23 cellular contexts compared by ENCODE assay signal in genomic region chr2:36369711-36370110, GRCh38. TPM values are rescaled to one million over a fixed set of nuclear protein-coding genes. Genes with fewer than 3 reads are reported as not detected.
DNase-seq lines count a peak whose midpoint lies in the region; ATAC-seq, FAIRE-seq and TF ChIP-seq lines count a peak whose summit lies in the region.
"Had no signal": no experiment of that assay in that cellular context is flagged by ENCODE, and none has a peak within 500 bp of the region (broad histone marks: within the 10 kb centered on the region; RNA-seq: fewer than 3 reads in every experiment).

No MANE protein-coding gene starts in this region.

- peak overlapping the region; percentile 57 for H3K27ac ChIP-seq in HepG2 (ENCODE audit: extremely low read length, insufficient read depth, low read length)
- no peak overlapping the region for H3K27ac ChIP-seq in right lobe of liver
- no peak overlapping the region for H3K27ac ChIP-seq in neuronal stem cell (replicated peaks; ENCODE audit: low read length)

- no peak overlapping the region for H2BK15ac ChIP-seq in neuronal stem cell (ENCODE audit: low read length)

- FAIRE-seq in HepG2 (lab: Jason Lieb, UNC): no peak
- FAIRE-seq: A204.1, GM12878 had no signal

- H3K4me3 ChIP-seq in HepG2 (replicated peaks in 1 of 3; ENCODE audit: insufficient read depth in 1 of 3, low read depth in 2 of 3, low read length in 3 of 3) (no peak overlapping the region), right lobe of liver (no peak overlapping the region), neuronal stem cell (ENCODE audit: low read length in 2 of 2) (no peak overlapping the region)
- H3K4me3 ChIP-seq: GM12878, smooth muscle cell had no signal

- POLR2A ChIA-PET in HepG2 (lab: Yijun Ruan, JAX): no interaction called here

- 64% methylated on average over 4 of the region's 4 CpGs for WGBS in HepG2 (ENCODE audit: low lambda C conversion rate)
- 58% methylated on average over 4 of the region's 4 CpGs for WGBS in right lobe of liver (ENCODE audit: insufficient coverage, low coverage, low lambda C conversion rate, missing lambda C conversion rate)
- no CpG with 5 or more reads among the region's 4 CpGs for WGBS in neuronal stem cell (ENCODE audit: extremely low coverage in 2 of 2, insufficient read length in 2 of 2, insufficient replicate concordance in 1 of 2), 2 donors

- no peak overlapping the region for H3K14ac ChIP-seq in neuronal stem cell (ENCODE audit: low read length)

- no peak overlapping the region for H2BK120ac ChIP-seq in neuronal stem cell (ENCODE audit: low read depth, low read length)

- DNase-seq in HepG2 (ENCODE audit: low spot score): no peak
- no peak for DNase-seq in right lobe of liver
- peak; percentile 72 for DNase-seq in dermis blood vessel endothelial cell
- DNase-seq in neuronal stem cell (ENCODE audit: low spot score): no peak
- DNase-seq in posterior cingulate gyrus: no peak
- DNase-seq in NCI-H2029 treated with DMSO at 0.1 percent for 48 hours (lab: John Stamatoyannopoulos, UW): no peak
- no peak for DNase-seq in GM10266 (ENCODE audit: extremely low spot score)
- DNase-seq: activated CD4-positive, alpha-beta memory T cell treated with anti-CD3 and anti-CD28 coated beads for 36 hours; activated naive CD4-positive, alpha-beta T cell treated with anti-CD3 and anti-CD28 coated beads, Interleukin-2, amount 10 ng/mL, durations not matched to agents 7 days and 5 days; activated T-cell treated with anti-CD3 and anti-CD28 coated beads, Interleukin-2, amount 50 U/mL, for 1 hour; C1 segment of cervical spinal cord; DMS 273 treated with DMSO at 0.1 percent for 48 hours; GDM1; left ventricle myocardium superior; MM.1S; NCI-H1694; NCI-H345; stimulated activated CD8-positive, alpha-beta memory T cell treated with anti-CD3 and anti-CD28 coated beads, Interleukin-4, amount 100 ng/mL, for 48 hours; T-helper 1 cell had no signal

- H3K27me3 ChIP-seq in HepG2 (ENCODE audit: control insufficient read depth in 1 of 2, insufficient read depth in 2 of 2, low read length in 2 of 2) (no peaks in the 10 kb centered on the region), right lobe of liver (no peaks in the 10 kb centered on the region), neuronal stem cell (ENCODE audit: control insufficient read depth in 3 of 3, insufficient read depth in 3 of 3, low read depth in 1 of 3, low read length in 3 of 3) (no peaks in the 10 kb centered on the region)

- H3K4ac ChIP-seq in neuronal stem cell (ENCODE audit: low read length): no peak overlapping the region

- no peak overlapping the region for H2AK5ac ChIP-seq in neuronal stem cell (ENCODE audit: low read depth, low read length)

- no peak overlapping the region for H4K8ac ChIP-seq in neuronal stem cell (ENCODE audit: low read depth, low read length)

- CTCF ChIA-PET in HepG2 (lab: Yijun Ruan, JAX; ENCODE audit: low intra/inter-chr PET ratio, low total read pairs): no interaction called here

- H3K4me2 ChIP-seq in HepG2 (ENCODE audit: low read depth, low read length): no peak overlapping the region
- H3K4me2 ChIP-seq in neuronal stem cell (ENCODE audit: insufficient read depth, low read length, poor library complexity, severe bottlenecking): no peak overlapping the region
- H3K4me2 ChIP-seq: smooth muscle cell had no signal

- BruUV-seq in HepG2 (replicated peaks; lab: Mats Ljungman, UMichigan): no TSS peak

- no peak overlapping the region for H2BK12ac ChIP-seq in neuronal stem cell (ENCODE audit: low read length)

- intact Hi-C loops in HepG2 (cut with micrococcal nuclease; ENCODE audit: unreplicated experiment) (loop anchor here (5.0 kb wide), 1 partner anchor 133 kb away; no protein-coding TSS in a partner anchor), right lobe of liver (cut with DNase I) (no loop called here), posterior cingulate gyrus (cut with DNase I) (no loop called here)

- H3K4me1 ChIP-seq in HepG2 (ENCODE audit: insufficient read depth, low read length): peaks cover 96% of the 10 kb centered on the region
- no peaks in the 10 kb centered on the region for H3K4me1 ChIP-seq in right lobe of liver
- H3K4me1 ChIP-seq in neuronal stem cell (ENCODE audit: control insufficient read depth in 2 of 2, insufficient read depth in 1 of 2, low read depth in 1 of 2, low read length in 2 of 2): peaks cover 29 to 30% of the 10 kb centered on the region in 2 donors

- H3K18ac ChIP-seq in neuronal stem cell (ENCODE audit: low read length): no peak overlapping the region

- TF ChIP-seq CTCF in HepG2 (CRISPR knock-in tag; IDR thresholded peaks at IDR 0.05) (no peak), right lobe of liver (IDR thresholded peaks at IDR 0.05) (no peak), GM10266 (IDR thresholded peaks at IDR 0.05; ENCODE audit: control insufficient read depth, insufficient read depth, low read depth, missing control alignments) (no peak)

- no peaks in the 10 kb centered on the region for H3K79me1 ChIP-seq in neuronal stem cell (ENCODE audit: low read depth, low read length)

- peaks cover 100% of the 10 kb centered on the region for H3K79me2 ChIP-seq in HepG2 (ENCODE audit: insufficient read depth, low read length)

- no peak overlapping the region for H3K9ac ChIP-seq in HepG2 (ENCODE audit: insufficient read depth, low read depth, low read length)
- H3K9ac ChIP-seq in neuronal stem cell (ENCODE audit: low read depth, low read length, poor library complexity): no peak overlapping the region

- H2AFZ ChIP-seq in HepG2 (ENCODE audit: low read length) (no peak overlapping the region), neuronal stem cell (ENCODE audit: low read length) (peak overlapping the region; percentile 13)

- H2BK5ac ChIP-seq in neuronal stem cell (ENCODE audit: low read length): no peak overlapping the region

- no peak overlapping the region for H4K91ac ChIP-seq in neuronal stem cell (ENCODE audit: low read depth, low read length, poor library complexity)

- peaks cover 64% of the 10 kb centered on the region for H4K20me1 ChIP-seq in HepG2 (ENCODE audit: insufficient read depth, low read length)

- TF ChIP-seq RAD21 in HepG2 (CRISPR knock-in tag; IDR thresholded peaks at IDR 0.05): no peak

- in situ Hi-C loops in HepG2 (cut with HindIII; ENCODE audit: extremely low pct_ligation_motif_present, low pct_unique_long_range_greater_than_20kb): no loop called here

- no peak for TF ChIP-seq EP300 in HepG2 (IDR thresholded peaks at IDR 0.05; ENCODE audit: low read depth in 2 of 2, low read length in 2 of 2)
- TF ChIP-seq EP300 in HepG2 (CRISPR knock-in tag; IDR thresholded peaks at IDR 0.05; ENCODE audit: borderline replicate concordance): no peak

- H3K36me3 ChIP-seq in HepG2 (replicated peaks in 1 of 2; ENCODE audit: control insufficient read depth in 1 of 2, insufficient read depth in 2 of 2, low read length in 2 of 2) (peaks cover 5% of the 10 kb centered on the region in 2 experiments; a peak in 4 of 5 replicates), right lobe of liver (no peaks in the 10 kb centered on the region), neuronal stem cell (replicated peaks in 1 of 2; ENCODE audit: control insufficient read depth in 2 of 2, insufficient read depth in 2 of 2, low read length in 2 of 2) (no peaks in the 10 kb centered on the region)

- H3K23ac ChIP-seq in neuronal stem cell (ENCODE audit: low read depth, low read length, poor library complexity): no peak overlapping the region

- TF ChIP-seq POLR2A in HepG2 (IDR thresholded peaks at IDR 0.05; ENCODE audit: insufficient read depth in 1 of 2, low read depth in 2 of 2, low read length in 2 of 2): no peak
- no peak for TF ChIP-seq POLR2A in right lobe of liver (IDR thresholded peaks at IDR 0.05)

- H3K9me3 ChIP-seq in HepG2 (ENCODE audit: low read length) (no peaks in the 10 kb centered on the region), right lobe of liver (no peaks in the 10 kb centered on the region), neuronal stem cell (replicated peaks in 1 of 2; ENCODE audit: control insufficient read depth in 2 of 2, insufficient read depth in 1 of 2, low read depth in 1 of 2, low read length in 2 of 2) (no peaks in the 10 kb centered on the region)

- ATAC-seq in HepG2 (no peak), right lobe of liver (no peak), HG03460 (IDR thresholded peaks at IDR 0.05; ENCODE audit: unreplicated experiment) (no peak)
- ATAC-seq: GM12878, left ventricle myocardium superior had no signal

TF ChIP-seq in HepG2, 621 proteins besides CTCF, POLR2A, EP300 and RAD21 (continues in another document):
- no peak for TF ChIP-seq FOXP1 (IDR thresholded peaks at IDR 0.05)
- TF ChIP-seq FOXP1 (CRISPR knock-in tag; IDR thresholded peaks at IDR 0.05): no peak
- TF ChIP-seq SOX5 (CRISPR knock-in tag; IDR thresholded peaks at IDR 0.05; ENCODE audit: borderline replicate concordance): peak; percentile 12; the same call in 1 of the 2 replicates

RNA-seq across cellular contexts. Expression of gene CRIM1, which starts 14.1 kb away (rescaled TPM):
- total RNA-seq in HepG2 (2016; rRNA removed; fragmentation: Illumina TruSeq; extraction: Trizol) (21.5 and 39.1 TPM in 2 replicates), right lobe of liver (10 to 100 TPM in 4 of 6 experiments, 1 to 10 TPM in 2; 4.2 to 30.5 (median 16.7) TPM), dermis blood vessel endothelial cell (765 and 891 TPM in 2 replicates)
- total RNA-seq in HepG2 (2016; cell fraction: cytosol; rRNA removed; fragmentation: Illumina TruSeq; extraction: Trizol; ENCODE audit: low read depth): 87.0 and 95.7 TPM in 2 replicates
- total RNA-seq in HepG2 (2016; cell fraction: insoluble cytoplasmic fraction; rRNA removed; fragmentation: Illumina TruSeq; extraction: Trizol): 19.5 and 37.7 TPM in 2 replicates
- total RNA-seq in HepG2 (2016; cell fraction: membrane; rRNA removed; fragmentation: Illumina TruSeq; extraction: Trizol): 21.6 and 24.0 TPM in 2 replicates
- total RNA-seq in HepG2 (2016; cell fraction: nucleus; rRNA removed; fragmentation: Illumina TruSeq; extraction: Trizol): 70.5 and 71.4 TPM in 2 replicates
- polyA plus RNA-seq in HepG2 (2011; rRNA removed): 61.6 and 69.9 TPM in 2 replicates
- polyA plus RNA-seq in HepG2 (2011; cell fraction: cytosol; rRNA removed): 47.0 and 57.8 TPM in 2 replicates
- 59.9 and 71.8 TPM in 2 replicates for polyA plus RNA-seq in HepG2 (2011; cell fraction: nucleus; rRNA removed)
- 47.6 and 59.6 TPM in 2 replicates for polyA plus RNA-seq in HepG2 (2012)
- 1.1 and 2.4 TPM in 2 replicates for polyA plus RNA-seq in HepG2 (2016; cell fraction: cytosol; fragmentation: Illumina TruSeq; extraction: Trizol; ENCODE audit: low read depth)
- 14.9 and 16.1 TPM in 2 replicates for polyA plus RNA-seq in HepG2 (2016; cell fraction: insoluble cytoplasmic fraction; fragmentation: Illumina TruSeq; extraction: Trizol; ENCODE audit: low read depth)
- polyA plus RNA-seq in HepG2 (2016; cell fraction: membrane; fragmentation: Illumina TruSeq; extraction: Trizol; ENCODE audit: low read depth): 3.8 and 5.1 TPM in 2 replicates
- polyA plus RNA-seq in HepG2 (2016; cell fraction: nucleus; fragmentation: Illumina TruSeq; extraction: Trizol; ENCODE audit: insufficient read depth, low read depth): 36.1 and 38.6 TPM in 2 replicates
- polyA minus RNA-seq in HepG2 (2011; rRNA and poly(A)+ RNA removed; ENCODE audit: low replicate concordance): 452 and 516 TPM in 2 replicates
- polyA minus RNA-seq in HepG2 (2011; cell fraction: cytosol; rRNA and poly(A)+ RNA removed): 226 and 235 TPM in 2 replicates
- polyA minus RNA-seq in HepG2 (2011; cell fraction: nucleus; rRNA and poly(A)+ RNA removed): 306 and 348 TPM in 2 replicates
- polyA plus RNA-seq in neuronal stem cell (2013, experiment 1 of 2): 7.8 TPM
- 8.2 TPM for polyA plus RNA-seq in neuronal stem cell (2013, experiment 2 of 2)
